1 cellular context compared by ENCODE assay signal in genomic region chr2:11500702-11501303, GRCh38.
TF ChIP-seq lines count a peak whose summit lies in the region.

No MANE protein-coding gene starts in this region.

TF ChIP-seq in HepG2, 621 proteins besides CTCF, POLR2A, EP300 and RAD21 (continued from another document):
- TF ChIP-seq ZNF609 (CRISPR knock-in tag; IDR thresholded peaks at IDR 0.05; ENCODE audit: borderline replicate concordance) (0 out of 2 replicates have a peak, but pooled peaks have one; percentile 30), ZNF3 (CRISPR knock-in tag; IDR thresholded peaks at IDR 0.05) (peak; percentile 66; the same call in 1 of the 2 replicates), FOXK2 (IDR thresholded peaks at IDR 0.05) (no peak), ZNF598 (CRISPR knock-in tag; IDR thresholded peaks at IDR 0.05; ENCODE audit: borderline replicate concordance) (no peak), ZNF280B (CRISPR knock-in tag; IDR thresholded peaks at IDR 0.05; ENCODE audit: borderline replicate concordance) (no peak), ZIK1 (CRISPR knock-in tag; IDR thresholded peaks at IDR 0.05; ENCODE audit: borderline replicate concordance, low read depth) (no peak), ZNF552 (CRISPR knock-in tag; IDR thresholded peaks at IDR 0.05; ENCODE audit: borderline replicate concordance) (no peak), MLX (CRISPR knock-in tag; IDR thresholded peaks at IDR 0.05) (no peak), MNT (IDR thresholded peaks at IDR 0.05) (no peak)
- TF ChIP-seq, protein P1, sequence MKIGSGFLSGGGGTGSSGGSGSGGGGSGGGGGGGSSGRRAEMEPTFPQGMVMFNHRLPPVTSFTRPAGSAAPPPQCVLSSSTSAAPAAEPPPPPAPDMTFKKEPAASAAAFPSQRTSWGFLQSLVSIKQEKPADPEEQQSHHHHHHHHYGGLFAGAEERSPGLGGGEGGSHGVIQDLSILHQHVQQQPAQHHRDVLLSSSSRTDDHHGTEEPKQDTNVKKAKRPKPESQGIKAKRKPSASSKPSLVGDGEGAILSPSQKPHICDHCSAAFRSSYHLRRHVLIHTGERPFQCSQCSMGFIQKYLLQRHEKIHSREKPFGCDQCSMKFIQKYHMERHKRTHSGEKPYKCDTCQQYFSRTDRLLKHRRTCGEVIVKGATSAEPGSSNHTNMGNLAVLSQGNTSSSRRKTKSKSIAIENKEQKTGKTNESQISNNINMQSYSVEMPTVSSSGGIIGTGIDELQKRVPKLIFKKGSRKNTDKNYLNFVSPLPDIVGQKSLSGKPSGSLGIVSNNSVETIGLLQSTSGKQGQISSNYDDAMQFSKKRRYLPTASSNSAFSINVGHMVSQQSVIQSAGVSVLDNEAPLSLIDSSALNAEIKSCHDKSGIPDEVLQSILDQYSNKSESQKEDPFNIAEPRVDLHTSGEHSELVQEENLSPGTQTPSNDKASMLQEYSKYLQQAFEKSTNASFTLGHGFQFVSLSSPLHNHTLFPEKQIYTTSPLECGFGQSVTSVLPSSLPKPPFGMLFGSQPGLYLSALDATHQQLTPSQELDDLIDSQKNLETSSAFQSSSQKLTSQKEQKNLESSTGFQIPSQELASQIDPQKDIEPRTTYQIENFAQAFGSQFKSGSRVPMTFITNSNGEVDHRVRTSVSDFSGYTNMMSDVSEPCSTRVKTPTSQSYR (CRISPR knock-in tag; IDR thresholded peaks at IDR 0.05; ENCODE audit: borderline replicate concordance), result no peak
- TF ChIP-seq, protein P2, sequence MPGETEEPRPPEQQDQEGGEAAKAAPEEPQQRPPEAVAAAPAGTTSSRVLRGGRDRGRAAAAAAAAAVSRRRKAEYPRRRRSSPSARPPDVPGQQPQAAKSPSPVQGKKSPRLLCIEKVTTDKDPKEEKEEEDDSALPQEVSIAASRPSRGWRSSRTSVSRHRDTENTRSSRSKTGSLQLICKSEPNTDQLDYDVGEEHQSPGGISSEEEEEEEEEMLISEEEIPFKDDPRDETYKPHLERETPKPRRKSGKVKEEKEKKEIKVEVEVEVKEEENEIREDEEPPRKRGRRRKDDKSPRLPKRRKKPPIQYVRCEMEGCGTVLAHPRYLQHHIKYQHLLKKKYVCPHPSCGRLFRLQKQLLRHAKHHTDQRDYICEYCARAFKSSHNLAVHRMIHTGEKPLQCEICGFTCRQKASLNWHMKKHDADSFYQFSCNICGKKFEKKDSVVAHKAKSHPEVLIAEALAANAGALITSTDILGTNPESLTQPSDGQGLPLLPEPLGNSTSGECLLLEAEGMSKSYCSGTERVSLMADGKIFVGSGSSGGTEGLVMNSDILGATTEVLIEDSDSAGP (CRISPR knock-in tag; IDR thresholded peaks at IDR 0.05; ENCODE audit: borderline replicate concordance), result no peak
